ENCODE assay signal across 1 cellular context in genomic region chr4:184807797-184808718, GRCh38.
A peak's percentile ranks its signal among the peaks of the same experiment; 100 is the strongest.
TF ChIP-seq lines count a peak whose summit lies in the region.

No MANE protein-coding gene starts in this region.

TF ChIP-seq in HepG2, 621 proteins besides CTCF, POLR2A, EP300 and RAD21 (continued from another document and continues in another):
- TF ChIP-seq ZBTB4 (CRISPR knock-in tag; IDR thresholded peaks at IDR 0.05; ENCODE audit: borderline replicate concordance) (no peak), FOXK2 (IDR thresholded peaks at IDR 0.05) (0 out of 2 replicates have a peak, but pooled peaks have one; percentile 15), SMARCC2 (IDR thresholded peaks at IDR 0.05) (no peak), MTA1 (CRISPR knock-in tag; IDR thresholded peaks at IDR 0.05; ENCODE audit: borderline replicate concordance) (no peak), ZMYM4 (CRISPR knock-in tag; IDR thresholded peaks at IDR 0.05) (0 out of 2 replicates have a peak, but pooled peaks have one; percentile 31), ZNF251 (CRISPR knock-in tag; IDR thresholded peaks at IDR 0.05) (no peak), PCBP2 (optimal IDR thresholded peaks at IDR 0.05; ENCODE audit: low read depth, low read length, poor library complexity, severe bottlenecking) (no peak), THAP8 (CRISPR knock-in tag; IDR thresholded peaks at IDR 0.05; ENCODE audit: borderline replicate concordance) (no peak), USF2 (IDR thresholded peaks at IDR 0.05; ENCODE audit: low read depth, low read length) (peak; percentile 42), USF2 (CRISPR knock-in tag; IDR thresholded peaks at IDR 0.05; ENCODE audit: borderline replicate concordance) (no peak; the same call in 1 of the 2 replicates), GLI4 (CRISPR knock-in tag; IDR thresholded peaks at IDR 0.05; ENCODE audit: borderline replicate concordance) (no peak), GTF2F1 (IDR thresholded peaks at IDR 0.05; ENCODE audit: low read length) (no peak), ZNF572 (CRISPR knock-in tag; IDR thresholded peaks at IDR 0.05) (no peak), ZNF713 (CRISPR knock-in tag; IDR thresholded peaks at IDR 0.05) (no peak), ZBTB46 (CRISPR knock-in tag; IDR thresholded peaks at IDR 0.05; ENCODE audit: borderline replicate concordance) (no peak), ASH2L (IDR thresholded peaks at IDR 0.05; ENCODE audit: insufficient read length, low read depth, low read length) (no peak), ZNF121 (CRISPR knock-in tag; IDR thresholded peaks at IDR 0.05) (no peak), PRDM15 (CRISPR knock-in tag; IDR thresholded peaks at IDR 0.05) (no peak), ZSCAN22 (CRISPR knock-in tag; IDR thresholded peaks at IDR 0.05) (no peak), CCDC6 (CRISPR knock-in tag; IDR thresholded peaks at IDR 0.05) (0 out of 2 replicates have a peak, but pooled peaks have one; percentile 22), ZBTB43 (CRISPR knock-in tag; conservative IDR thresholded peaks at IDR 0.05) (no peak), ZNF503 (CRISPR knock-in tag; IDR thresholded peaks at IDR 0.05) (peak; percentile 53; the same call in 1 of the 2 replicates), NR1H2 (CRISPR knock-in tag; IDR thresholded peaks at IDR 0.05; ENCODE audit: borderline replicate concordance, low read depth) (no peak), ZNF609 (CRISPR knock-in tag; IDR thresholded peaks at IDR 0.05; ENCODE audit: borderline replicate concordance) (peak; percentile 46; the same call in 1 of the 2 replicates), ARNT (IDR thresholded peaks at IDR 0.05) (no peak), EZH2 (conservative IDR thresholded peaks at IDR 0.05; ENCODE audit: low read depth, low read length) (no peak), FOXM1 (CRISPR knock-in tag; IDR thresholded peaks at IDR 0.05) (no peak), RNF219 (CRISPR knock-in tag; IDR thresholded peaks at IDR 0.05) (no peak), ZNF652 (CRISPR knock-in tag; IDR thresholded peaks at IDR 0.05; ENCODE audit: borderline replicate concordance, low read depth) (no peak), PATZ1 (CRISPR knock-in tag; IDR thresholded peaks at IDR 0.05) (no peak)
